ENCODE assay signal across 1 cellular context in the genomic region with DNA sequence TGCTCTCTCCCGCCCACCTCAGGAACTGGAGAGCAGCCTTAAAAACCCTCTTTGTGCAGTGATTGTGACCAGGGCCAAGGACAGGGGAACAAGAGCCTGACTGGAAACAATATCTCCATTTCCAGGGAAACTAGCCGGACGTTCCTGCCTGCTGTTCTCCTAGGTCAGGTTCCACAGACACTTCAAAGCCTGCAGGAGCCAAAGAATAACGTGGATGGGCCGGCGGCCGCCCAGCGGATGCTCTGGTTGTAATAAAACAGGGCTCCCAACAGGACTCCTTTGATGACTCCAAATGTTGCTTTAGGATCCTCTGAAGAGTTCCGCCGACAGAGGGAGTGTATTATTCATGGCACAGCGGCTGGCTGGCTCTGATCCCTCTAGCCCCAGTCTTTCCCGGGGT.
TF ChIP-seq lines count a peak whose summit lies in the region.

No MANE protein-coding gene starts in this region.

TF ChIP-seq in HepG2, 621 proteins besides CTCF, POLR2A, EP300 and RAD21:
- TF ChIP-seq, protein P1, sequence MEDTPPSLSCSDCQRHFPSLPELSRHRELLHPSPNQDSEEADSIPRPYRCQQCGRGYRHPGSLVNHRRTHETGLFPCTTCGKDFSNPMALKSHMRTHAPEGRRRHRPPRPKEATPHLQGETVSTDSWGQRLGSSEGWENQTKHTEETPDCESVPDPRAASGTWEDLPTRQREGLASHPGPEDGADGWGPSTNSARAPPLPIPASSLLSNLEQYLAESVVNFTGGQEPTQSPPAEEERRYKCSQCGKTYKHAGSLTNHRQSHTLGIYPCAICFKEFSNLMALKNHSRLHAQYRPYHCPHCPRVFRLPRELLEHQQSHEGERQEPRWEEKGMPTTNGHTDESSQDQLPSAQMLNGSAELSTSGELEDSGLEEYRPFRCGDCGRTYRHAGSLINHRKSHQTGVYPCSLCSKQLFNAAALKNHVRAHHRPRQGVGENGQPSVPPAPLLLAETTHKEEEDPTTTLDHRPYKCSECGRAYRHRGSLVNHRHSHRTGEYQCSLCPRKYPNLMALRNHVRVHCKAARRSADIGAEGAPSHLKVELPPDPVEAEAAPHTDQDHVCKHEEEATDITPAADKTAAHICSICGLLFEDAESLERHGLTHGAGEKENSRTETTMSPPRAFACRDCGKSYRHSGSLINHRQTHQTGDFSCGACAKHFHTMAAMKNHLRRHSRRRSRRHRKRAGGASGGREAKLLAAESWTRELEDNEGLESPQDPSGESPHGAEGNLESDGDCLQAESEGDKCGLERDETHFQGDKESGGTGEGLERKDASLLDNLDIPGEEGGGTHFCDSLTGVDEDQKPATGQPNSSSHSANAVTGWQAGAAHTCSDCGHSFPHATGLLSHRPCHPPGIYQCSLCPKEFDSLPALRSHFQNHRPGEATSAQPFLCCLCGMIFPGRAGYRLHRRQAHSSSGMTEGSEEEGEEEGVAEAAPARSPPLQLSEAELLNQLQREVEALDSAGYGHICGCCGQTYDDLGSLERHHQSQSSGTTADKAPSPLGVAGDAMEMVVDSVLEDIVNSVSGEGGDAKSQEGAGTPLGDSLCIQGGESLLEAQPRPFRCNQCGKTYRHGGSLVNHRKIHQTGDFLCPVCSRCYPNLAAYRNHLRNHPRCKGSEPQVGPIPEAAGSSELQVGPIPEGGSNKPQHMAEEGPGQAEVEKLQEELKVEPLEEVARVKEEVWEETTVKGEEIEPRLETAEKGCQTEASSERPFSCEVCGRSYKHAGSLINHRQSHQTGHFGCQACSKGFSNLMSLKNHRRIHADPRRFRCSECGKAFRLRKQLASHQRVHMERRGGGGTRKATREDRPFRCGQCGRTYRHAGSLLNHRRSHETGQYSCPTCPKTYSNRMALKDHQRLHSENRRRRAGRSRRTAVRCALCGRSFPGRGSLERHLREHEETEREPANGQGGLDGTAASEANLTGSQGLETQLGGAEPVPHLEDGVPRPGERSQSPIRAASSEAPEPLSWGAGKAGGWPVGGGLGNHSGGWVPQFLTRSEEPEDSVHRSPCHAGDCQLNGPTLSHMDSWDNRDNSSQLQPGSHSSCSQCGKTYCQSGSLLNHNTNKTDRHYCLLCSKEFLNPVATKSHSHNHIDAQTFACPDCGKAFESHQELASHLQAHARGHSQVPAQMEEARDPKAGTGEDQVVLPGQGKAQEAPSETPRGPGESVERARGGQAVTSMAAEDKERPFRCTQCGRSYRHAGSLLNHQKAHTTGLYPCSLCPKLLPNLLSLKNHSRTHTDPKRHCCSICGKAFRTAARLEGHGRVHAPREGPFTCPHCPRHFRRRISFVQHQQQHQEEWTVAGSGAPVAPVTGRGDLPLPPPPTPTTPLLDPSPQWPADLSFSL (CRISPR knock-in tag; IDR thresholded peaks at IDR 0.05): no peak
- no peak for TF ChIP-seq RFXAP (CRISPR knock-in tag; IDR thresholded peaks at IDR 0.05; ENCODE audit: borderline replicate concordance)
- TF ChIP-seq ZBTB3 (CRISPR knock-in tag; IDR thresholded peaks at IDR 0.05; ENCODE audit: borderline replicate concordance, low read depth): no peak
- no peak for TF ChIP-seq ZNF672 (CRISPR knock-in tag; IDR thresholded peaks at IDR 0.05)
- no peak for TF ChIP-seq YEATS2 (CRISPR knock-in tag; IDR thresholded peaks at IDR 0.05; ENCODE audit: borderline replicate concordance)
- TF ChIP-seq SMC3 (IDR thresholded peaks at IDR 0.05; ENCODE audit: low read length): no peak
- TF ChIP-seq PHB2 (IDR thresholded peaks at IDR 0.05; ENCODE audit: partially characterized antibody): no peak
- TF ChIP-seq CEBPG (CRISPR knock-in tag; IDR thresholded peaks at IDR 0.05): no peak
- no peak for TF ChIP-seq ZNF598 (CRISPR knock-in tag; IDR thresholded peaks at IDR 0.05; ENCODE audit: borderline replicate concordance)
- TF ChIP-seq, protein P2, sequence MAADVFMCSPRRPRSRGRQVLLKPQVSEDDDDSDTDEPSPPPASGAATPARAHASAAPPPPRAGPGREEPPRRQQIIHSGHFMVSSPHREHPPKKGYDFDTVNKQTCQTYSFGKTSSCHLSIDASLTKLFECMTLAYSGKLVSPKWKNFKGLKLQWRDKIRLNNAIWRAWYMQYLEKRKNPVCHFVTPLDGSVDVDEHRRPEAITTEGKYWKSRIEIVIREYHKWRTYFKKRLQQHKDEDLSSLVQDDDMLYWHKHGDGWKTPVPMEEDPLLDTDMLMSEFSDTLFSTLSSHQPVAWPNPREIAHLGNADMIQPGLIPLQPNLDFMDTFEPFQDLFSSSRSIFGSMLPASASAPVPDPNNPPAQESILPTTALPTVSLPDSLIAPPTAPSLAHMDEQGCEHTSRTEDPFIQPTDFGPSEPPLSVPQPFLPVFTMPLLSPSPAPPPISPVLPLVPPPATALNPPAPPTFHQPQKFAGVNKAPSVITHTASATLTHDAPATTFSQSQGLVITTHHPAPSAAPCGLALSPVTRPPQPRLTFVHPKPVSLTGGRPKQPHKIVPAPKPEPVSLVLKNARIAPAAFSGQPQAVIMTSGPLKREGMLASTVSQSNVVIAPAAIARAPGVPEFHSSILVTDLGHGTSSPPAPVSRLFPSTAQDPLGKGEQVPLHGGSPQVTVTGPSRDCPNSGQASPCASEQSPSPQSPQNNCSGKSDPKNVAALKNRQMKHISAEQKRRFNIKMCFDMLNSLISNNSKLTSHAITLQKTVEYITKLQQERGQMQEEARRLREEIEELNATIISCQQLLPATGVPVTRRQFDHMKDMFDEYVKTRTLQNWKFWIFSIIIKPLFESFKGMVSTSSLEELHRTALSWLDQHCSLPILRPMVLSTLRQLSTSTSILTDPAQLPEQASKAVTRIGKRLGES (CRISPR knock-in tag; IDR thresholded peaks at IDR 0.05; ENCODE audit: borderline replicate concordance): no peak
- TF ChIP-seq MEF2D (CRISPR knock-in tag; IDR thresholded peaks at IDR 0.05): no peak
- TF ChIP-seq, protein P3, sequence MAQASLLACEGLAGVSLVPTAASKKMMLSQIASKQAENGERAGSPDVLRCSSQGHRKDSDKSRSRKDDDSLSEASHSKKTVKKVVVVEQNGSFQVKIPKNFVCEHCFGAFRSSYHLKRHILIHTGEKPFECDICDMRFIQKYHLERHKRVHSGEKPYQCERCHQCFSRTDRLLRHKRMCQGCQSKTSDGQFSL (CRISPR knock-in tag; IDR thresholded peaks at IDR 0.05): no peak
- no peak for TF ChIP-seq SPEN (CRISPR knock-in tag; IDR thresholded peaks at IDR 0.05; ENCODE audit: low read depth)
- no peak for TF ChIP-seq DNMT3B (CRISPR knock-in tag; conservative IDR thresholded peaks at IDR 0.05)
- no peak for TF ChIP-seq ZNF225 (CRISPR knock-in tag; IDR thresholded peaks at IDR 0.05)
- TF ChIP-seq LCORL (IDR thresholded peaks at IDR 0.05): no peak
- no peak for TF ChIP-seq LCORL (CRISPR knock-in tag; IDR thresholded peaks at IDR 0.05)
- TF ChIP-seq, protein P4, sequence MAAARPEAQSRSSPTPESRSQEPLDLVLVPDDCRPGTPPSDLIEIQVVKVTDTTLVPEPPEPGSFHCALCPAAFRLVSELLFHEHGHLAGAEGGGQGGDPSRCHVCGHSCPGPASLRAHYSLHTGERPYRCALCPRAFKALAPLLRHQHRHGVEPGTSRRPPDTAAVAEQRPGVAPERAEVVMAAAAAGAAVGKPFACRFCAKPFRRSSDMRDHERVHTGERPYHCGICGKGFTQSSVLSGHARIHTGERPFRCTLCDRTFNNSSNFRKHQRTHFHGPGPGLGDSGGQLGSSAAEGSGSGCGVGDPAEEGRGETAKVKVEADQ (CRISPR knock-in tag; IDR thresholded peaks at IDR 0.05; ENCODE audit: borderline replicate concordance): no peak
